ENCODE assay signal across 27 cellular contexts in the genomic region with DNA sequence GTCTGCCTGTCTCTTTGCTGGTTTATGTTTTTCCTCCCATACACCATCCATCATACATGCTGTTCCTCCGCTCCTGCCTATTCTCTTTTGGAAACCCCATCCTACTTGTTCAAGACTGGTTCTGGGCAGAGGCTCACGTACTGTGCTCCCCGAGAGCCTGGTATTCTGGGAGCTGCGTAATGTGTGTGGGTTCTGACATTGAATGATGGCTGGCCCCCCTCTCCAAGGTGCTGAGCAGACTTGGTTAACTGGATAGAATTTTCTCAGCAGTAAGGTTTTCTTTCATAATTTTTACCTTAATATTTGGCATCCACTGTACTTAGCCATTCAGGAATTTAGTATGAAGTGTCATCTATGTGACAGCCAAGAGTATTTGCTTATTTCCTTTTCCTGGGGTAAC.
"Had no signal": no experiment of that assay in that cellular context is flagged by ENCODE, and none has a peak within 500 bp of the region (broad histone marks: within the 10 kb centered on the region; RNA-seq: fewer than 3 reads in every experiment).

No MANE protein-coding gene starts in this region.

- H3K36me3 ChIP-seq: cardiac muscle cell, ovary, prostate gland, uterus had no signal

- H3K4me1 ChIP-seq: ascending aorta, lower lobe of right lung, prostate gland, uterus had no signal

- DNase-seq: activated CD4-positive, alpha-beta memory T cell treated with anti-CD3 and anti-CD28 coated beads, Interleukin-2, amount 10 ng/mL, durations not matched to agents 7 days and 5 days; activated CD4-positive, alpha-beta T cell treated with anti-CD3 and anti-CD28 coated beads, Interleukin-2, amount 10 ng/mL, durations not matched to agents 7 days and 5 days; activated CD8-positive, alpha-beta memory T cell treated with anti-CD3 and anti-CD28 coated beads, Interleukin-2, amount 50 U/mL, for 48 hours; activated gamma-delta T cell; activated naive CD4-positive, alpha-beta T cell treated with anti-CD3 and anti-CD28 coated beads, Interleukin-2, amount 10 ng/mL, durations not matched to agents 7 days and 5 days; activated naive CD8-positive, alpha-beta T cell treated with anti-CD3 and anti-CD28 coated beads, Interleukin-2, amount 10 ng/mL, durations not matched to agents 7 days and 5 days; activated T-cell treated with anti-CD3 and anti-CD28 coated beads, Interleukin-2, amount 50 U/mL, for 24 hours; cortex of kidney; foreskin fibroblast; kidney glomerular epithelial cell; lower lobe of right lung; mesenchymal stem cell; naive thymus-derived CD8-positive, alpha-beta T cell; ovary; right cardiac atrium; spleen; stimulated activated naive CD4-positive, alpha-beta T cell treated with Interleukin-2 at 50 U/mL for 16 hours; T-helper 9 cell; trophoblast cell; uterus had no signal

- H3K27ac ChIP-seq: ascending aorta, cardiac muscle cell, lower lobe of right lung, ovary, prostate gland, spleen, thoracic aorta, uterus, VCaP had no signal

- H3K27me3 ChIP-seq: ascending aorta, cardiac muscle cell, ovary, spleen, uterus had no signal

- H3K4me3 ChIP-seq: ascending aorta, cardiac muscle cell, lower lobe of right lung, ovary, prostate gland, spleen, thoracic aorta, uterus had no signal

- ATAC-seq: activated CD4-positive, CD25-positive, alpha-beta regulatory T cell treated with anti-CD3 and anti-CD28 coated beads, Interleukin-2, amount 50 U/mL, for 24 hours; left lobe of liver; lower lobe of right lung; naive thymus-derived CD8-positive, alpha-beta T cell; right cardiac atrium had no signal

- H3K9me3 ChIP-seq: ascending aorta, ovary, prostate gland, thoracic aorta, uterus had no signal
